In the genomic region with DNA sequence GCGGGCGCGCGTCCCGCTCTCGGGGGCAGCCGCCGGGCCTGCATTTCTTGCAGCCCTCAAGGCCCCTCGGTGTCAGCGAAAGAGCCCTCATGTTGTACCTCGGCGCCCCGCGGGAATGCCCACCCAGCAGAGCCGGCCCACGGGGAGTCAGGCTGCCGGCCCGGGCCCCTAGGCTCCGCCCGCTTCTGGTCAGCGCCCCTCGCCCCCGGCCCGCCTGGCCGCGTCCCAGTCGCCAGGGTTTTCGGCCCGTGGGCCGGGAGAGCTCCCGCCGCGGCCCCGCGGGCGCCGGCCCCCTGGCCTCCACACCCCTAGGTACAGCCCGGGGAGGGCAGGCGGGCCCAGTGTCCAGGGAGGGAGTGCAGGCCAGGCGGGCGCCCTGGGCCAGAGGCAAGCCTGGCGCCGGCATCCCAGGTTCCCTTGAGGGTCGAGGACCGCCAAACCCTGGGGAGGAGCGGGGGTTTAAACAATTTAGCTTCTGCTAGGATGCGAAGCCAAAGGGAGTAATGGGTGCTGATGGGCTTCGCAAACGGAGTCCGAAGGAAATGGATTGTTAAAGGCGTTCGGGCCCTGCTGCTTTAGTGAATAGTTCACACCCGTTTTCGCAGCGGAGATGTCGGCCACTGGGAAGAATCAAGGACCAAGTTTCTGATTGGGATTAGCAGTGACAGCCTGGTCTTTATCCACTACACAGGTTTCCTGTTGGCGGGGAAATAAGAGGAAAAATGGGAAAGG, we compare ENCODE assay signal across 8 cellular contexts. TPM values are rescaled to one million over a fixed set of nuclear protein-coding genes. Genes with fewer than 3 reads are reported as not detected.
DNase-seq lines count a peak whose midpoint lies in the region; ATAC-seq and TF ChIP-seq lines count a peak whose summit lies in the region.

No MANE protein-coding gene starts in this region.

- peak overlapping the region; percentile 97 for H3K4me3 Mint-ChIP-seq in activated T-cell treated with anti-CD3 and anti-CD28 coated beads, Interleukin-2, amount 50 U/mL, for 24 hours
- H3K4me3 Mint-ChIP-seq in brain = peak overlapping the region; percentile 70 to 81 (median 78)

- peaks cover 40% of the 10 kb centered on the region for H3K36me3 Mint-ChIP-seq in activated T-cell treated with anti-CD3 and anti-CD28 coated beads, Interleukin-2, amount 50 U/mL, for 24 hours (ENCODE audit: low read depth)
- peaks cover 6% of the 10 kb centered on the region for H3K36me3 Mint-ChIP-seq in brain

- 14 to 20% methylated on average over 17 to 19 of the region's 57 CpGs for WGBS in thyroid gland, 2 donors

- H3K27me3 Mint-ChIP-seq in activated T-cell treated with anti-CD3 and anti-CD28 coated beads, Interleukin-2, amount 50 U/mL, for 24 hours = no peaks in the 10 kb centered on the region
- peaks cover 30% of the 10 kb centered on the region for H3K27me3 Mint-ChIP-seq in brain

- H3K27ac Mint-ChIP-seq in activated T-cell treated with anti-CD3 and anti-CD28 coated beads, Interleukin-2, amount 50 U/mL, for 24 hours = peak overlapping the region; percentile 74
- peak overlapping the region in 3 of 5 experiments; percentile 51 to 83 (median 65) for H3K27ac Mint-ChIP-seq in brain

- H3K27ac ChIP-seq in lower lobe of right lung = peak overlapping the region; percentile 70
- H3K27ac ChIP-seq in thyroid gland = no peak overlapping the region

- peaks cover 20% of the 10 kb centered on the region for H3K4me1 ChIP-seq in lower lobe of right lung
- H3K4me1 ChIP-seq in thyroid gland = peaks cover 5 to 12% of the 10 kb centered on the region in 2 donors

- peaks cover 44% of the 10 kb centered on the region for H3K4me1 Mint-ChIP-seq in activated T-cell treated with anti-CD3 and anti-CD28 coated beads, Interleukin-2, amount 50 U/mL, for 24 hours (ENCODE audit: low read depth)
- H3K4me1 Mint-ChIP-seq in brain = peaks cover 63% of the 10 kb centered on the region

- no peaks in the 10 kb centered on the region for H3K9me3 ChIP-seq in lower lobe of right lung
- H3K9me3 ChIP-seq in thyroid gland = no peaks in the 10 kb centered on the region

- no peak for TF ChIP-seq POLR2A in thyroid gland (IDR thresholded peaks at IDR 0.05)

- H3K36me3 ChIP-seq in lower lobe of right lung (no peaks in the 10 kb centered on the region), thyroid gland (no peaks in the 10 kb centered on the region)

- H3K4me3 ChIP-seq in lower lobe of right lung = peak overlapping the region; percentile 65
- peak overlapping the region; percentile 30 to 75 (median 50) for H3K4me3 ChIP-seq in thyroid gland (replicated peaks in 1 of 3)

- intact Hi-C loops in lower lobe of right lung (cut with DNase I) (no loop called here), thyroid gland (cut with DNase I) (no loop called here)

- peaks cover 32% of the 10 kb centered on the region for H3K27me3 ChIP-seq in lower lobe of right lung (ENCODE audit: low read depth)
- peaks cover 5% of the 10 kb centered on the region for H3K27me3 ChIP-seq in thyroid gland

- TF ChIP-seq CTCF in brain (conservative IDR thresholded peaks at IDR 0.05) (no peak), lower lobe of right lung (IDR thresholded peaks at IDR 0.05) (no peak), thyroid gland (IDR thresholded peaks at IDR 0.05) (no peak)

- peak; percentile 40 for DNase-seq in activated T-cell treated with anti-CD3 and anti-CD28 coated beads, Interleukin-2, amount 50 U/mL, for 24 hours
- DNase-seq in activated T-cell treated with anti-CD3 and anti-CD28 coated beads, Interleukin-2, amount 50 U/mL, for 48 hours = no peak
- no peak for DNase-seq in lower lobe of right lung
- no peak for DNase-seq in thyroid gland
- no peak for DNase-seq in NCI-H2029 (lab: John Stamatoyannopoulos, UW)
- DNase-seq in DMS153 (lab: John Stamatoyannopoulos, UW) = no peak
- no peak for DNase-seq in stimulated activated CD4-positive, alpha-beta T cell treated with anti-CD3 and anti-CD28 coated beads, Interleukin-2, amount 100 ng/mL, for 24 hours

- H3K9me3 Mint-ChIP-seq in activated T-cell treated with anti-CD3 and anti-CD28 coated beads, Interleukin-2, amount 50 U/mL, for 24 hours = no peaks in the 10 kb centered on the region
- H3K9me3 Mint-ChIP-seq in brain = peaks cover 10 to 24% (median 19%) of the 10 kb centered on the region in 5 experiments

- ATAC-seq in lower lobe of right lung = peak; percentile 23 to 46

RNA-seq across cellular contexts. Expression of gene KCNA3, which starts 0.5 kb away (rescaled TPM):
- polyA plus RNA-seq in brain (ENCODE audit: insufficient read depth, low read depth, low replicate concordance) = 4.5 TPM
- total RNA-seq in lower lobe of right lung (19.4 TPM), thyroid gland (1 to 10 TPM in 2 of 4 donors, under 1 TPM in 2; 0.59 to 3.8 (median 2.0) TPM)
